Comparison of ENCODE assay signal across 17 cellular contexts in the genomic region with DNA sequence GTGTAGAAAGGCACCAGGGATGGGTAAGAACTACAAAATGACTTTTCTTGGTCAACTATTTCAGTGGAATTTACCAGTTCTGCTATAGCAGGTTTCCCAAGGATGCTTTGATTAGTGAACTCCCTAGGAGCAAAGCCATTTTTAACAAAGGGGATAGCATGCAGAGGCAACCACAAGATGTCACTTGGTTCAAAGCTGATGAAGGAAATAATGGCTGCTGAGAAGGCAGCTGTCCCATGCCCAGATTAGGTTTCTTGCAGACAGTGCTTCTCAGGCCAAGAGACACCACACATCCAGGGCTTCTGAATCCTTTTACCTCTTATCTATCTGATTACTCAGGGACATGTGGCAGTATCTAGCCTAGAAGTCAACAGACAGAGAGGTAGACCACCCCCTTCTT.
DNase-seq lines count a peak whose midpoint lies in the region; ATAC-seq and TF ChIP-seq lines count a peak whose summit lies in the region.
"Had no signal": no experiment of that assay in that cellular context is flagged by ENCODE, and none has a peak within 500 bp of the region (broad histone marks: within the 10 kb centered on the region; RNA-seq: fewer than 3 reads in every experiment).

No MANE protein-coding gene starts in this region.

- peaks cover 53% of the 10 kb centered on the region for H3K36me3 Mint-ChIP-seq in natural killer cell
- H3K36me3 Mint-ChIP-seq in natural killer cell treated with Interleukin-12 subunit alpha and Interleukin-12 subunit beta and Interleukin-15 and Interleukin-18, amount 100 ng/mL, for 72 hours, result peaks cover 45% of the 10 kb centered on the region

- ATAC-seq in natural killer cell, result no peak
- ATAC-seq in natural killer cell treated with Interleukin-12 subunit alpha and Interleukin-12 subunit beta and Interleukin-15 and Interleukin-18, amount 100 ng/mL, for 72 hours, result no peak
- ATAC-seq: T-cell had no signal

- H3K4me3 Mint-ChIP-seq in natural killer cell, result no peak overlapping the region
- H3K4me3 Mint-ChIP-seq in natural killer cell treated with Interleukin-12 subunit alpha and Interleukin-12 subunit beta and Interleukin-15 and Interleukin-18, amount 100 ng/mL, for 72 hours, result no peak overlapping the region
- H3K4me3 Mint-ChIP-seq: activated naive CD8-positive, alpha-beta T cell treated with anti-CD3 and anti-CD28 coated beads, Interleukin-2, amount 10 ng/mL, durations not matched to agents 7 days and 5 days; T-cell had no signal

- H3K27me3 Mint-ChIP-seq in natural killer cell (ENCODE audit: low read depth in 2 of 2), result no peaks in the 10 kb centered on the region
- H3K27me3 Mint-ChIP-seq in natural killer cell treated with Interleukin-12 subunit alpha and Interleukin-12 subunit beta and Interleukin-15 and Interleukin-18, amount 100 ng/mL, for 72 hours, result no peaks in the 10 kb centered on the region
- H3K27me3 Mint-ChIP-seq: activated naive CD8-positive, alpha-beta T cell treated with anti-CD3 and anti-CD28 coated beads, Interleukin-2, amount 10 ng/mL, durations not matched to agents 7 days and 5 days; T-cell had no signal

- no peak overlapping the region for H3K27ac ChIP-seq in suprapubic skin
- H3K27ac ChIP-seq: Peyer's patch, skin epidermis, stomach had no signal

- H3K4me1 Mint-ChIP-seq in natural killer cell, result peaks cover 1 to 5% of the 10 kb centered on the region in 2 donors
- H3K4me1 Mint-ChIP-seq in natural killer cell treated with Interleukin-12 subunit alpha and Interleukin-12 subunit beta and Interleukin-15 and Interleukin-18, amount 100 ng/mL, for 72 hours (ENCODE audit: low read depth in 2 of 2), result peaks cover 0 to 1% of the 10 kb centered on the region in 2 donors
- H3K4me1 Mint-ChIP-seq: activated naive CD8-positive, alpha-beta T cell treated with anti-CD3 and anti-CD28 coated beads, Interleukin-2, amount 10 ng/mL, durations not matched to agents 7 days and 5 days; T-cell had no signal

- TF ChIP-seq POLR2A in suprapubic skin (IDR thresholded peaks at IDR 0.05), result no peak

- H3K36me3 ChIP-seq in suprapubic skin, result peaks cover 22% of the 10 kb centered on the region

- no peak for TF ChIP-seq EP300 in suprapubic skin (IDR thresholded peaks at IDR 0.05)

- H3K4me1 ChIP-seq in suprapubic skin, result peaks cover 4% of the 10 kb centered on the region
- H3K4me1 ChIP-seq: Peyer's patch, stomach had no signal

- H3K9me3 ChIP-seq in suprapubic skin, result no peaks in the 10 kb centered on the region
- H3K9me3 ChIP-seq: neutrophil, Peyer's patch, stomach had no signal

- H3K27me3 ChIP-seq in suprapubic skin, result no peaks in the 10 kb centered on the region
- H3K27me3 ChIP-seq: neutrophil, Peyer's patch, stomach had no signal

- peak overlapping the region; percentile 53 to 57 for H3K27ac Mint-ChIP-seq in natural killer cell
- no peak overlapping the region for H3K27ac Mint-ChIP-seq in natural killer cell treated with Interleukin-12 subunit alpha and Interleukin-12 subunit beta and Interleukin-15 and Interleukin-18, amount 100 ng/mL, for 72 hours
- H3K27ac Mint-ChIP-seq: activated naive CD8-positive, alpha-beta T cell treated with anti-CD3 and anti-CD28 coated beads, Interleukin-2, amount 10 ng/mL, durations not matched to agents 7 days and 5 days; T-cell had no signal

- no peaks in the 10 kb centered on the region for H3K9me3 Mint-ChIP-seq in natural killer cell
- no peaks in the 10 kb centered on the region for H3K9me3 Mint-ChIP-seq in natural killer cell treated with Interleukin-12 subunit alpha and Interleukin-12 subunit beta and Interleukin-15 and Interleukin-18, amount 100 ng/mL, for 72 hours

- H3K4me3 ChIP-seq in epithelial cell of esophagus (ENCODE audit: low read length) (no peak overlapping the region), suprapubic skin (no peak overlapping the region)
- H3K4me3 ChIP-seq: Peyer's patch, skin epidermis, stomach had no signal

- intact Hi-C loops in natural killer cell (cut with micrococcal nuclease), result no loop called here

- DNase-seq in natural killer cell, result no peak
- DNase-seq in natural killer cell treated with Interleukin-12 subunit alpha and Interleukin-12 subunit beta and Interleukin-15 and Interleukin-18, amount 100 ng/mL, for 72 hours (ENCODE audit: low spot score), result no peak
- peak; percentile 41 for DNase-seq in epithelial cell of esophagus (ENCODE audit: low read depth)
- peak; percentile 18 for DNase-seq in kidney tubule cell (ENCODE audit: low spot score)
- no peak for DNase-seq in KG1 (lab: John Stamatoyannopoulos, UW)
- DNase-seq in activated CD4-positive, alpha-beta T cell treated with anti-CD3 and anti-CD28 coated beads, Interleukin-2, amount 50 U/mL, for 1 hour, result no peak
- DNase-seq in dedifferentiated amniotic fluid mesenchymal stem cell (ENCODE audit: extremely low spot score), result no peak
- no peak for DNase-seq in suprapubic skin (ENCODE audit: low spot score in 2 of 2)
- DNase-seq: activated naive CD8-positive, alpha-beta T cell treated with anti-CD3 and anti-CD28 coated beads, Interleukin-2, amount 10 ng/mL, durations not matched to agents 7 days and 5 days; AML-193; GOT3; NCI-H524 treated with DMSO at 0.1 percent for 48 hours; Peyer's patch; stomach; T-cell had no signal

- TF ChIP-seq CTCF in natural killer cell (IDR thresholded peaks at IDR 0.05) (no peak), epithelial cell of esophagus (IDR thresholded peaks at IDR 0.05; ENCODE audit: insufficient read depth, low read depth, low read length, missing control alignments) (peak; percentile 40), suprapubic skin (IDR thresholded peaks at IDR 0.05) (no peak)

Comparison
In these comparisons a context has a peak if more than half of its experiments do, and no peak if none do; other contexts are left out.
1. H3K27ac Mint-ChIP-seq: peak in natural killer cell (2 of 2); none in natural killer cell treated with Interleukin-12 subunit alpha and Interleukin-12 subunit beta and Interleukin-15 and Interleukin-18, amount 100 ng/mL, for 72 hours (0 of 2).
2. DNase-seq: peak in epithelial cell of esophagus (single experiment) and kidney tubule cell (single experiment); none in natural killer cell (single experiment), natural killer cell treated with Interleukin-12 subunit alpha and Interleukin-12 subunit beta and Interleukin-15 and Interleukin-18, amount 100 ng/mL, for 72 hours (single experiment), KG1 (single experiment), activated CD4-positive, alpha-beta T cell treated with anti-CD3 and anti-CD28 coated beads, Interleukin-2, amount 50 U/mL, for 1 hour (single experiment), dedifferentiated amniotic fluid mesenchymal stem cell (single experiment) and suprapubic skin (0 of 2).